18 cellular contexts compared by ENCODE assay signal in genomic region chr18:36578871-36579270, GRCh38.
DNase-seq lines count a peak whose midpoint lies in the region; ATAC-seq and TF ChIP-seq lines count a peak whose summit lies in the region.
"Had no signal": no experiment of that assay in that cellular context is flagged by ENCODE, and none has a peak within 500 bp of the region (broad histone marks: within the 10 kb centered on the region; RNA-seq: fewer than 3 reads in every experiment).

No MANE protein-coding gene starts in this region.

- peak overlapping the region; percentile 80 for H3K27ac ChIP-seq in left ventricle myocardium inferior (replicated peaks)
- H3K27ac ChIP-seq in right atrium auricular region, result no peak overlapping the region

- ATAC-seq in activated CD4-positive, CD25-positive, alpha-beta regulatory T cell treated with anti-CD3 and anti-CD28 coated beads, Interleukin-2, amount 50 U/mL, for 24 hours, result no peak
- ATAC-seq: heart right ventricle had no signal

- TF ChIP-seq CTCF in left ventricle myocardium inferior (IDR thresholded peaks at IDR 0.05; ENCODE audit: borderline replicate concordance), result no peak
- no peak for TF ChIP-seq CTCF in right atrium auricular region (IDR thresholded peaks at IDR 0.05)
- no peak for TF ChIP-seq CTCF in chondrocyte (IDR thresholded peaks at IDR 0.05)
- TF ChIP-seq CTCF in GM20000 (IDR thresholded peaks at IDR 0.05; ENCODE audit: extremely low read depth, missing control alignments), result no peak

- H3K27ac Mint-ChIP-seq in chondrocyte (ENCODE audit: unreplicated experiment), result peak overlapping the region; percentile 91
- H3K27ac Mint-ChIP-seq: endodermal cell; progenitor cell of endocrine pancreas; T-helper 1 cell treated with Interleukin-12 subunit alpha and Interleukin-12 subunit beta and Interleukin-4 antibody, amounts not matched to agents 30 μg/mL and 1 μg/mL, for 36 hours had no signal

- peaks cover 2% of the 10 kb centered on the region for H3K9me3 Mint-ChIP-seq in chondrocyte (ENCODE audit: low read depth)
- H3K9me3 Mint-ChIP-seq: central memory CD8-positive, alpha-beta T cell; T-helper 1 cell treated with Interleukin-12 subunit alpha and Interleukin-12 subunit beta and Interleukin-4 antibody, amounts not matched to agents 30 μg/mL and 1 μg/mL, for 36 hours had no signal

- H3K9me3 ChIP-seq in left ventricle myocardium inferior (replicated peaks), result no peaks in the 10 kb centered on the region
- no peaks in the 10 kb centered on the region for H3K9me3 ChIP-seq in right atrium auricular region
- H3K9me3 ChIP-seq: heart right ventricle had no signal

- no peaks in the 10 kb centered on the region for H3K27me3 Mint-ChIP-seq in chondrocyte (ENCODE audit: low read depth)
- H3K27me3 Mint-ChIP-seq: progenitor cell of endocrine pancreas had no signal

- DNase-seq in left ventricle myocardium inferior (no peak), right atrium auricular region (ENCODE audit: low spot score) (no peak), chondrocyte (ENCODE audit: low spot score) (no peak), left kidney (ENCODE audit: low read depth, low spot score) (peak; percentile 60), T-helper 1 cell (no peak), GM20000 (ENCODE audit: low spot score) (no peak)
- no peak for DNase-seq in stimulated activated CD4-positive, alpha-beta T cell treated with anti-CD3 and anti-CD28 coated beads, Interleukin-4, amount 100 ng/mL, for 24 hours
- DNase-seq: ACHN; activated CD4-positive, alpha-beta T cell treated with anti-CD3 and anti-CD28 coated beads for 1 hour; activated naive CD4-positive, alpha-beta T cell treated with anti-CD3 and anti-CD28 coated beads, Interleukin-2, amount 50 U/mL, for 16 hours; endodermal cell; heart right ventricle; MM.1S; NCI-H526 treated with DMSO at 0.1 percent for 48 hours had no signal

- peaks cover 23% of the 10 kb centered on the region for H3K4me1 Mint-ChIP-seq in chondrocyte (ENCODE audit: low read depth)
- H3K4me1 Mint-ChIP-seq: central memory CD8-positive, alpha-beta T cell had no signal

- H3K4me3 Mint-ChIP-seq in chondrocyte (ENCODE audit: unreplicated experiment), result no peak overlapping the region
- H3K4me3 Mint-ChIP-seq: central memory CD8-positive, alpha-beta T cell; endodermal cell; T-helper 1 cell treated with Interleukin-12 subunit alpha and Interleukin-12 subunit beta and Interleukin-4 antibody, amounts not matched to agents 30 μg/mL and 1 μg/mL, for 36 hours had no signal

- H3K36me3 ChIP-seq in left ventricle myocardium inferior, result no peaks in the 10 kb centered on the region
- no peaks in the 10 kb centered on the region for H3K36me3 ChIP-seq in right atrium auricular region

- H3K4me3 ChIP-seq in left ventricle myocardium inferior, result no peak overlapping the region
- no peak overlapping the region for H3K4me3 ChIP-seq in right atrium auricular region
- H3K4me3 ChIP-seq: heart right ventricle had no signal

- H3K36me3 Mint-ChIP-seq in chondrocyte (ENCODE audit: low read depth), result peaks cover 7% of the 10 kb centered on the region

- intact Hi-C loops in left ventricle myocardium inferior (cut with micrococcal nuclease), result no loop called here

- H3K27me3 ChIP-seq in left ventricle myocardium inferior (ENCODE audit: low read depth) (no peaks in the 10 kb centered on the region), right atrium auricular region (no peaks in the 10 kb centered on the region)
- H3K27me3 ChIP-seq: heart right ventricle had no signal

- H3K4me1 ChIP-seq in left ventricle myocardium inferior (peaks cover 41% of the 10 kb centered on the region), right atrium auricular region (peaks cover 0 to 13% of the 10 kb centered on the region in 2 donors)
